ENCODE assay signal across 8 cellular contexts in the genomic region with DNA sequence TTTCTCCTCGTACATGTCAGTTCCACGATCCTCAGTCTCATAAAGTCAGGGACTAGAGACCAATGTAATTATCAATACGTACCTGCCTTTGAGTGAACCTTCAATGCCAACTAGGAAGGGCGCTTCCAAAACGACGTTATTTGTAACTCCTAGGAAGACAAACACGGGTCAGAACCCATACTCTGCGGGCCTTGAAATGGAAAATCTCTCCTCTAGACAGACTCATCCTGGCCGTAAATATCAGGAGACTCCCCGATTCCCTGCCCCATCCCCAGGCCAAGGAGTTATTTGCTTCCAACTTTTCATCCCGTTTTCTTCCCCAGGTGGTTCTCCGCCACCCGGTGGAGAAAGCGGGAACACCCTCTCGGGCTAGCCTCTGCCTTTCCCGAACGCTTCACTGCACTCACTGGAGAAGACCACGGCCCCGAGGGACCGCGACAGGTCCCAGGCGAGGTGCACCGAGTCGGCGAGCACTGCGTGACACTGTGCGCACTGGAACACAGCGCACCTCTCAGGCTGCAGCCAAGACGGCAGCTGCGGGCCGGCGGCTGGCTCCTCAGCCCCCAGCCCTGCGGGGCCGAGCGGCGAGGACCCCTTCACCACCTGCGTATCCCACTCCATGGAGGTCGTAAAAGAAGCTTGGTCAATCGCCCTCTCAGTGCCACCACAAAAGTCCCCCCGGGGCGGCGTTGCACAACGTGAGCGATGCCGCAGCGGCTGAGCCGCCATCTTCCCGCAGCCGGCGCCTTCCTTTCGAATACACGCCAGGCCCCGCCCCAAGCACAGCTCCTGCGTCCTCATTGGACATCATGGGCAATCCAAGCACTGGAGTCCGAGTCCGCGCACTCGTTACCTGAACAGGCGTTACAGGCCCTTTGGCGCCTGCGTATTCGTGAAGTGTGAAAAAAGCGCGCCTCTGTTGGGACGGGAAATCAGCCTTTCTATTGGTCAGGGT. TPM values are rescaled to one million over a fixed set of nuclear protein-coding genes. Genes with fewer than 3 reads are reported as not detected.
DNase-seq lines count a peak whose midpoint lies in the region; ATAC-seq, FAIRE-seq and TF ChIP-seq lines count a peak whose summit lies in the region.

TSS of gene OIP5 (minus strand) at position 759 of the 955 bp plus-strand sequence. CDS start at position 729, 30 bp downstream.

- peaks cover 21% of the 10 kb centered on the region for H3K4me1 ChIP-seq in left ventricle myocardium inferior
- H3K4me1 ChIP-seq in psoas muscle = no peaks in the 10 kb centered on the region
- peaks cover 6% of the 10 kb centered on the region for H3K4me1 ChIP-seq in vagina

- peak; percentile 99 for FAIRE-seq in GM12892 (lab: Jason Lieb, UNC)

- peak within 1 kb of the TSS; percentile 84 for H3K4me3 ChIP-seq in left ventricle myocardium inferior
- H3K4me3 ChIP-seq in psoas muscle = peak within 1 kb of the TSS; percentile 84
- peak within 1 kb of the TSS; percentile 86 to 88 for H3K4me3 ChIP-seq in vagina

- peak; percentile 90 for DNase-seq in GM12892 (ENCODE audit: insufficient read length)
- DNase-seq in NCI-H1436 treated with DMSO at 0.1 percent for 48 hours (lab: John Stamatoyannopoulos, UW) = peak; percentile 98
- DNase-seq in T-helper 1 cell = peak; percentile 95 to 100 (median 98)
- peak; percentile 99 for DNase-seq in amniotic epithelial cell (ENCODE audit: low read depth)
- peak; percentile 97 for DNase-seq in left ventricle myocardium inferior
- DNase-seq in psoas muscle = peak; percentile 98 to 99
- DNase-seq in vagina (ENCODE audit: extremely low spot score in 2 of 2) = peak; percentile 98 to 99

- TF ChIP-seq POLR2A in GM12892 (IDR thresholded peaks at IDR 0.05; ENCODE audit: low read depth, low read length) (peak; percentile 96), vagina (IDR thresholded peaks at IDR 0.05) (no peak)

- no peaks in the 10 kb centered on the region for H3K27me3 ChIP-seq in left ventricle myocardium inferior (ENCODE audit: low read depth)
- H3K27me3 ChIP-seq in psoas muscle (ENCODE audit: insufficient read depth in 3 of 3, low read length in 2 of 3) = no peaks in the 10 kb centered on the region
- H3K27me3 ChIP-seq in vagina = no peaks in the 10 kb centered on the region

- no peaks in the 10 kb centered on the region for H3K36me3 ChIP-seq in left ventricle myocardium inferior
- H3K36me3 ChIP-seq in psoas muscle (ENCODE audit: insufficient read depth in 1 of 2, low read depth in 1 of 2) = no peaks in the 10 kb centered on the region
- no peaks in the 10 kb centered on the region for H3K36me3 ChIP-seq in vagina

- H3K9me3 ChIP-seq in left ventricle myocardium inferior (replicated peaks) = no peaks in the 10 kb centered on the region
- no peaks in the 10 kb centered on the region for H3K9me3 ChIP-seq in psoas muscle
- H3K9me3 ChIP-seq in vagina = no peaks in the 10 kb centered on the region

- TF ChIP-seq CTCF in left ventricle myocardium inferior (IDR thresholded peaks at IDR 0.05; ENCODE audit: borderline replicate concordance) (peak; percentile 84), psoas muscle (IDR thresholded peaks at IDR 0.05) (peak; percentile 78), vagina (IDR thresholded peaks at IDR 0.05) (peak; percentile 36 to 63 (median 48))

- intact Hi-C loops in left ventricle myocardium inferior (cut with micrococcal nuclease) = no loop called here
- intact Hi-C loops in psoas muscle (cut with DNase I) = loop anchor here (5.0 to 10.0 kb wide), 3 partner anchors 40 to 97 kb away; partner anchors contain the start of genes CHP1 (in 1 of the 2) and EXD1 (in 1 of the 2)
- intact Hi-C loops in vagina (cut with DNase I) = no loop called here

- peak; percentile 90 for ATAC-seq in HG02852 (IDR thresholded peaks at IDR 0.05; ENCODE audit: unreplicated experiment)
- peak; percentile 99 to 100 (median 100) for ATAC-seq in psoas muscle

- H3K27ac ChIP-seq in left ventricle myocardium inferior (replicated peaks) (peak within 1 kb of the TSS; percentile 56), psoas muscle (peak within 1 kb of the TSS; percentile 81), vagina (peak within 1 kb of the TSS; percentile 72)

- WGBS in psoas muscle, 3 donors = 1% methylated on average over 65 of the region's 65 CpGs

RNA-seq across cellular contexts. Expression of gene OIP5, which starts in this region (rescaled TPM):
- 14.7 TPM for polyA plus RNA-seq in GM12892 (2012; ENCODE audit: missing spikeins)
- total RNA-seq in left ventricle myocardium inferior (0.19 TPM), psoas muscle (1 to 10 TPM in 3 of 4 donors, under 1 TPM in 1; 0.89 to 5.4 (median 2.5) TPM), vagina (not detected)
- polyA plus RNA-seq in psoas muscle = 1 to 10 TPM in 2 of 3 donors, under 1 TPM in 1; 0.31 to 2.4 (median 1.8) TPM

Comparison
In these comparisons a context has a peak if more than half of its experiments do, and no peak if none do; other contexts are left out.
1. Peak in every context shown above with its lines: DNase-seq, ATAC-seq, H3K4me3 ChIP-seq and H3K27ac ChIP-seq.
2. Peak in DNase-seq, H3K4me3 ChIP-seq and H3K27ac ChIP-seq in left ventricle myocardium inferior; RNA of the gene not detected or under 1 TPM.
3. Peak in DNase-seq, H3K4me3 ChIP-seq and H3K27ac ChIP-seq in vagina; RNA of the gene not detected or under 1 TPM.
4. intact Hi-C loops: an anchor here in psoas muscle (5.0 to 10.0 kb wide); none called in left ventricle myocardium inferior and vagina.